In the genomic region with DNA sequence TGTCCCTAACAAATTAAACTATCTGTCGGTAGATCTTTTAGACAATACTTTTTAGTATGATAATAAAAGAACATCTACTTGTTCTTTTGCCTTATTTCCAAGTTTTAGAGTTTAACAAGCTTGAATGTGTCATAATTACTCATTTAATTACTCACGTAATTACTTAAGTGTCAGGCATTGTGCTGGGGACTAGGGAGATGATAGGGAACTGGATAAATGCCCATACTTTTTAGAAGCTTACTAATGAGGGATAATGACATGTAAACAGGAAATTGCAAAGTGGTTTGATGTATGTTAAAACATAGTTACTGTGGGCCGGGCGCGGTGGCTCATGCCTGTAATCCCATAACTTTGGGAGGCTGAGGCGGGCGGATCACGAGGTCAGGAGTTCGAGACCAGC, we compare ENCODE assay signal across 20 cellular contexts.
DNase-seq lines count a peak whose midpoint lies in the region; ATAC-seq, FAIRE-seq and TF ChIP-seq lines count a peak whose summit lies in the region.
"Had no signal": no experiment of that assay in that cellular context is flagged by ENCODE, and none has a peak within 500 bp of the region (broad histone marks: within the 10 kb centered on the region; RNA-seq: fewer than 3 reads in every experiment).

No MANE protein-coding gene starts in this region.

- DNase-seq in NCI-H1105 treated with DMSO at 0.1 percent for 48 hours (lab: John Stamatoyannopoulos, UW) (peak; percentile 0), NCI-H1105 (lab: John Stamatoyannopoulos, UW) (no peak), MG63 (peak; percentile 7), RKO (ENCODE audit: low spot score) (peak; percentile 65), keratinocyte (ENCODE audit: low read depth, low spot score) (peak; percentile 30), NCI-H1417 treated with DMSO at 0.1 percent for 48 hours (lab: John Stamatoyannopoulos, UW) (no peak), retina (no peak)
- DNase-seq: Calu3; CD4-positive, alpha-beta memory T cell; DMS79 treated with DMSO at 0.1 percent for 48 hours; H7; HFFc6 had no signal

- no peaks in the 10 kb centered on the region for H3K9me3 ChIP-seq in MG63
- no peaks in the 10 kb centered on the region for H3K9me3 ChIP-seq in keratinocyte (ENCODE audit: control insufficient read depth, low read depth, low read length)
- H3K9me3 ChIP-seq: A549, BLaER1 had no signal

- H3K9me1 ChIP-seq in keratinocyte (ENCODE audit: control insufficient read depth, extremely low read depth, insufficient read depth, low read length): no peaks in the 10 kb centered on the region

- ATAC-seq in GM18867 (IDR thresholded peaks at IDR 0.05; ENCODE audit: unreplicated experiment): no peak
- ATAC-seq: A549, GM12878, GM23338, HCT116 had no signal

- no peak for TF ChIP-seq CTCF in keratinocyte (optimal IDR thresholded peaks at IDR 0.05 in 1 of 3, IDR thresholded peaks at IDR 0.05 in 1 of 3, conservative IDR thresholded peaks at IDR 0.05 in 1 of 3; ENCODE audit: extremely low read depth in 1 of 3, insufficient read depth in 2 of 3, low read length in 3 of 3)

- H3K36me3 ChIP-seq in MG63 (no peaks in the 10 kb centered on the region), keratinocyte (ENCODE audit: control insufficient read depth in 2 of 2, extremely low read depth in 1 of 2, insufficient read depth in 2 of 2, low read length in 2 of 2) (no peaks in the 10 kb centered on the region)
- H3K36me3 ChIP-seq: BLaER1 had no signal

- no peak overlapping the region for H3K4me2 ChIP-seq in keratinocyte (ENCODE audit: control insufficient read depth, extremely low read depth, insufficient read depth, low read depth, low read length)
- H3K4me2 ChIP-seq: A549, BLaER1, GM23338 had no signal

- dilution Hi-C loops in keratinocyte (cut with MboI; ENCODE audit: extremely low pct_ligation_motif_present, low sequenced_read_pairs): no loop called here

- no peaks in the 10 kb centered on the region for H4K20me1 ChIP-seq in keratinocyte (ENCODE audit: control insufficient read depth, extremely low read depth, insufficient read depth, low read length)
- H4K20me1 ChIP-seq: BLaER1 had no signal

- no peak overlapping the region for H3K27ac ChIP-seq in keratinocyte (ENCODE audit: control insufficient read depth, insufficient read depth, low read length)
- H3K27ac ChIP-seq: 22Rv1, A549, BLaER1, HL-60 had no signal

- H3K9ac ChIP-seq in keratinocyte (ENCODE audit: control insufficient read depth, extremely low read depth, insufficient read depth, low read length): no peak overlapping the region
- H3K9ac ChIP-seq: BLaER1 had no signal

- no peaks in the 10 kb centered on the region for H3K79me2 ChIP-seq in keratinocyte (ENCODE audit: control insufficient read depth, insufficient read depth, low read length)

- no peaks in the 10 kb centered on the region for H3K4me1 ChIP-seq in keratinocyte (ENCODE audit: control insufficient read depth, extremely low read depth, insufficient read depth, low read length)
- H3K4me1 ChIP-seq: A549, BLaER1 had no signal

- FAIRE-seq in keratinocyte (lab: Jason Lieb, UNC): no peak
- FAIRE-seq: GM12878 had no signal

- no peak overlapping the region for H3K4me3 ChIP-seq in MG63
- no peak overlapping the region for H3K4me3 ChIP-seq in keratinocyte (ENCODE audit: control insufficient read depth in 2 of 3, extremely low read depth in 1 of 3, insufficient read depth in 2 of 3, low read depth in 1 of 3, low read length in 3 of 3)
- H3K4me3 ChIP-seq: A549, BLaER1, GM12878, GM23338 had no signal

- no peaks in the 10 kb centered on the region for H3K27me3 ChIP-seq in MG63
- H3K27me3 ChIP-seq in keratinocyte (ENCODE audit: control insufficient read depth, extremely low read depth, insufficient read depth, low read length): no peaks in the 10 kb centered on the region

- no peak overlapping the region for H2AFZ ChIP-seq in keratinocyte (ENCODE audit: control insufficient read depth, low read length)
- H2AFZ ChIP-seq: GM23338 had no signal

Comparison
In these comparisons a context has a peak if more than half of its experiments do, and no peak if none do; other contexts are left out.
1. DNase-seq: peak in NCI-H1105 treated with DMSO at 0.1 percent for 48 hours (single experiment), MG63 (single experiment), RKO (single experiment) and keratinocyte (single experiment); none in NCI-H1105 (single experiment), NCI-H1417 treated with DMSO at 0.1 percent for 48 hours (single experiment) and retina (single experiment).